Comparison of ENCODE assay signal across 20 cellular contexts in the genomic region with DNA sequence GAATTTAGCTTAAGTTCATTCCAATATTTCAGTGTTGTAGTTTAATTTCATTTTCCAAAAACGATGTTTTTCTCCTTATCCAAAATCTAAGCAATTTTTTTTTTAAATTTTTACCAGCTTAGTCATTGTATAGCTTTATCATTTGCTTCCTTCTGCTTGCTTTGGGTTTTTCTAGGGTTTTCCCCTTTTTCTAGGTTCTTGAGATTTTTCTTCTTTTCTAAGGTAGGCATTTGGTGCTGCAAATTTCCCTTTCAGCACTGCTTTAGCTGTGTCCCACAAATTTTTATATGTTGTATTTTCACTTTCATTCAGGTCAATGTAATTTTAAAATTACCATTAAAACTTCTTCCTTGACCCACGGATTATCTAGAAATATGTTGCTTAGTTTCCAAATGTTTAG. TPM values are rescaled to one million over a fixed set of nuclear protein-coding genes. Genes with fewer than 3 reads are reported as not detected.
DNase-seq lines count a peak whose midpoint lies in the region; ATAC-seq, FAIRE-seq and TF ChIP-seq lines count a peak whose summit lies in the region.
"Had no signal": no experiment of that assay in that cellular context is flagged by ENCODE, and none has a peak within 500 bp of the region (broad histone marks: within the 10 kb centered on the region; RNA-seq: fewer than 3 reads in every experiment).

No MANE protein-coding gene starts in this region.

- RAD21 ChIA-PET in GM12878 (lab: Charles Lee; ENCODE audit: unreplicated experiment): interaction anchor here (0.6 to 2.0 kb wide), 16 partner anchors 10 to 294 kb away, joined by 3 to 10 read pairs (median 3); no protein-coding TSS in a partner anchor

- 3% methylated on average over 2 of the region's 2 CpGs for WGBS in GM12878 (ENCODE audit: insufficient coverage, insufficient replicate concordance, low lambda C conversion rate, missing lambda C conversion rate)

- no peak for TF ChIP-seq POLR2A in GM12878 (IDR thresholded peaks at IDR 0.05; ENCODE audit: low read depth, low read length)
- no peak for TF ChIP-seq POLR2A in GM18505 (IDR thresholded peaks at IDR 0.05; ENCODE audit: borderline replicate concordance, extremely low read depth, insufficient read depth, insufficient read length)

- POLR2A ChIA-PET in GM12878 (lab: Charles Lee): interaction anchor here (1.0 kb wide), 2 partner anchors 9 to 240 kb away, joined by 3 read pairs; no protein-coding TSS in a partner anchor

- CTCF ChIA-PET in GM12878 (lab: Yijun Ruan, JAX): interaction anchor here (0.8 to 3.1 kb wide), 6 partner anchors 12 to 247 kb away, joined by 3 to 30 read pairs (median 4); no protein-coding TSS in a partner anchor

- no TSS peak for BruUV-seq in GM12878 (replicated peaks; lab: Mats Ljungman, UMichigan)

- in situ Hi-C loops in GM12878 (cut with MboI): no loop called here

- FAIRE-seq in GM12878 (lab: Jason Lieb, UNC): no peak
- FAIRE-seq: H54, HTR-8/SVneo had no signal

- H3K4me1 ChIP-seq in OCI-LY3 (ENCODE audit: low read length) (peaks cover 51% of the 10 kb centered on the region), GM12878 (ENCODE audit: control insufficient read depth, insufficient read depth, low read length) (no peaks in the 10 kb centered on the region)

- intact Hi-C loops in GM12878 (cut with micrococcal nuclease; ENCODE audit: unreplicated experiment): no loop called here

- H3K9me3 ChIP-seq in OCI-LY3 (ENCODE audit: insufficient read depth, low read length): no peaks in the 10 kb centered on the region
- H3K9me3 ChIP-seq in GM12878 (replicated peaks; ENCODE audit: control insufficient read depth, insufficient read depth, low read length): 0 out of 3 replicates have a peak, but pooled peaks cover 2% of the 10 kb centered on the region

- H2AFZ ChIP-seq in OCI-LY3 (ENCODE audit: low read depth, low read length) (no peak overlapping the region), GM12878 (ENCODE audit: control insufficient read depth, low read depth, low read length) (no peak overlapping the region)
- H2AFZ ChIP-seq: PC-9 had no signal

- no peak for TF ChIP-seq RAD21 in GM12878 (IDR thresholded peaks at IDR 0.05; ENCODE audit: insufficient read depth, low read depth, low read length)

- SMC1A ChIA-PET in GM12878 (lab: Charles Lee; ENCODE audit: uncharacterized antibody, unreplicated experiment): interaction anchor here (0.7 to 1.7 kb wide), 20 partner anchors 8 to 251 kb away, joined by 3 to 7 read pairs (median 4); a partner anchor contains a TSS

- H3K27ac ChIP-seq in OCI-LY3 (ENCODE audit: low read length): peak overlapping the region; percentile 99
- H3K27ac ChIP-seq in GM12878 (ENCODE audit: control insufficient read depth, insufficient read depth): no peak overlapping the region
- H3K27ac ChIP-seq: C4-2B, PC-9 had no signal

- H3K4me3 ChIP-seq in OCI-LY3 (ENCODE audit: low read length) (peak overlapping the region; percentile 58), GM12878 (no peak overlapping the region)
- H3K4me3 ChIP-seq: PC-9 had no signal

- no peak for TF ChIP-seq EP300 in GM12878 (IDR thresholded peaks at IDR 0.05; ENCODE audit: borderline replicate concordance in 1 of 2, control insufficient read depth in 1 of 2, low read depth in 2 of 2, low read length in 2 of 2)

- H4K20me1 ChIP-seq in OCI-LY3 (ENCODE audit: insufficient read depth, low read length) (no peaks in the 10 kb centered on the region), GM12878 (ENCODE audit: control insufficient read depth, insufficient read depth) (no peaks in the 10 kb centered on the region)

- TF ChIP-seq CTCF in OCI-LY3 (IDR thresholded peaks at IDR 0.05; ENCODE audit: low read depth, low read length) (no peak), GM12878 (IDR thresholded peaks at IDR 0.05 in 2 of 3, conservative IDR thresholded peaks at IDR 0.05 in 1 of 3; ENCODE audit: control insufficient read depth in 2 of 3, extremely low read depth in 1 of 3, insufficient read depth in 1 of 3, low read depth in 3 of 3, low read length in 3 of 3) (no peak)

- H3K79me2 ChIP-seq in OCI-LY3 (ENCODE audit: low read length) (no peaks in the 10 kb centered on the region), GM12878 (ENCODE audit: control insufficient read depth, insufficient read depth, low read length) (no peaks in the 10 kb centered on the region)

- H3K36me3 ChIP-seq in OCI-LY3 (replicated peaks; ENCODE audit: low read depth, low read length) (peaks cover 5% of the 10 kb centered on the region), GM12878 (ENCODE audit: control insufficient read depth in 2 of 2, insufficient read depth in 2 of 2, low read length in 1 of 2) (no peaks in the 10 kb centered on the region)

- ATAC-seq in GM18508 (IDR thresholded peaks at IDR 0.05; ENCODE audit: insufficient read depth, unreplicated experiment): peak; percentile 51
- peak; percentile 46 for ATAC-seq in GM21360 (IDR thresholded peaks at IDR 0.05; ENCODE audit: unreplicated experiment)
- peak; percentile 61 for ATAC-seq in GM12878
- ATAC-seq in HG03442 (IDR thresholded peaks at IDR 0.05; ENCODE audit: unreplicated experiment): no peak
- no peak for ATAC-seq in GM18505 (IDR thresholded peaks at IDR 0.05; ENCODE audit: unreplicated experiment)

- no peak for DNase-seq in GM12878 (ENCODE audit: low read depth, low spot score)
- DNase-seq in DMS 273 treated with DMSO at 0.1 percent for 48 hours (lab: John Stamatoyannopoulos, UW): no peak
- no peak for DNase-seq in NCI-H748 (lab: John Stamatoyannopoulos, UW; ENCODE audit: unreplicated experiment)
- DNase-seq: EL, GF-D8, KG1, NCI-H1105 treated with DMSO at 0.1 percent for 48 hours, NCI-H2029 treated with DMSO at 0.1 percent for 48 hours, NCI-H524 treated with DMSO at 0.1 percent for 48 hours, PC-9, RPMI8226, SHP77 had no signal

- H3K9ac ChIP-seq in OCI-LY3 (ENCODE audit: low read length) (peak overlapping the region; percentile 74), GM12878 (ENCODE audit: control insufficient read depth, insufficient read depth, low read length) (no peak overlapping the region)

- H3K4me2 ChIP-seq in OCI-LY3 (ENCODE audit: low read length) (peak overlapping the region; percentile 79), GM12878 (ENCODE audit: control insufficient read depth, insufficient read depth) (no peak overlapping the region)
- H3K4me2 ChIP-seq: PC-9 had no signal

- H3K27me3 ChIP-seq in OCI-LY3 (ENCODE audit: low read depth, low read length): no peaks in the 10 kb centered on the region
- H3K27me3 ChIP-seq in GM12878 (replicated peaks in 1 of 2; ENCODE audit: control insufficient read depth in 2 of 2, insufficient read depth in 2 of 2, low read length in 1 of 2): no peaks in the 10 kb centered on the region

TF ChIP-seq in GM12878, 131 proteins besides CTCF, POLR2A, EP300 and RAD21:
- TF ChIP-seq CBX5 (IDR thresholded peaks at IDR 0.05; ENCODE audit: low read depth): 0 out of 2 replicates have a peak, but pooled peaks have one; percentile 28
- TF ChIP-seq YBX1 (IDR thresholded peaks at IDR 0.05): no peak

RNA-seq across cellular contexts. Expression of a gene that starts 34.4 kb away (rescaled TPM):
- 0.69 and 1.2 TPM in 2 replicates for total RNA-seq in GM12878 (2013; cell fraction: nucleolus; rRNA removed)
- total RNA-seq in GM12878 (2014; rRNA removed): 0.40 and 0.87 TPM in 2 replicates
- total RNA-seq in GM12878 (2014; rRNA removed; fragmentation: Illumina TruSeq; extraction: Trizol): 1.4 and 2.0 TPM in 2 replicates
- total RNA-seq in GM12878 (2021): 0.49 and 0.58 TPM in 2 replicates
- 0.68 TPM for polyA plus RNA-seq in GM12878 (2011; ENCODE audit: low read depth)
- polyA plus RNA-seq in GM12878 (2011; rRNA removed): 0.12 and 0.17 TPM in 2 replicates
- not detected in 2 replicates for polyA plus RNA-seq in GM12878 (2011; cell fraction: cytosol; rRNA removed)
- polyA plus RNA-seq in GM12878 (2011; cell fraction: nucleus; rRNA removed): 0.06 and 0.07 TPM in 2 replicates
- polyA plus RNA-seq in GM12878 (2012): 1.3 and 1.9 TPM in 2 replicates
- 1.6 and 2.5 TPM in 2 replicates for polyA plus RNA-seq in GM12878 (2014; fragmentation: Illumina TruSeq; extraction: Trizol)
- under 1 TPM; 0.43 to 0.71 TPM for polyA plus RNA-seq in GM12878 (2014; fragmentation: Nextera tagmentation; extraction: Ambion mirVana)
- polyA plus RNA-seq in GM12878 (2014; rRNA removed): 0.29 and 0.41 TPM in 2 replicates
- polyA plus RNA-seq in GM12878 (2016; fragmentation: Nextera tagmentation; extraction: Ambion mirVana): 1 to 10 TPM in 1 of 2 experiments, under 1 TPM in 1; 0.67 to 1.1 TPM
- polyA minus RNA-seq in GM12878 (2011; rRNA and poly(A)+ RNA removed): not detected in 2 replicates
- not detected in 2 replicates for polyA minus RNA-seq in GM12878 (2011; cell fraction: cytosol; rRNA and poly(A)+ RNA removed)
- 0.29 TPM in 1 of 2 replicates, not detected in the other for polyA minus RNA-seq in GM12878 (2011; cell fraction: nucleus; rRNA and poly(A)+ RNA removed)

Comparison
In these comparisons a context has a peak if more than half of its experiments do, and no peak if none do; other contexts are left out.
1. ATAC-seq: peak in GM18508 (single experiment), GM21360 (single experiment) and GM12878 (single experiment); none in HG03442 (single experiment) and GM18505 (single experiment).